ENCODE assay signal across 9 cellular contexts in genomic region chr11:86066606-86067229, GRCh38. TPM values are rescaled to one million over a fixed set of nuclear protein-coding genes. Genes with fewer than 3 reads are reported as not detected.
A peak's percentile ranks its signal among the peaks of the same experiment; 100 is the strongest.
DNase-seq lines count a peak whose midpoint lies in the region; ATAC-seq and TF ChIP-seq lines count a peak whose summit lies in the region.
"Had no signal": no experiment of that assay in that cellular context is flagged by ENCODE, and none has a peak within 500 bp of the region (broad histone marks: within the 10 kb centered on the region; RNA-seq: fewer than 3 reads in every experiment).

No MANE protein-coding gene starts in this region.

- H3K4me1 ChIP-seq in ascending aorta (peaks cover 8 to 30% of the 10 kb centered on the region in 2 donors), left lung (peaks cover 36 to 55% of the 10 kb centered on the region in 2 donors), suprapubic skin (peaks cover 60% of the 10 kb centered on the region)

- H3K36me3 Mint-ChIP-seq in activated CD4-positive, alpha-beta T cell treated with anti-CD3 and anti-CD28 coated beads for 36 hours (ENCODE audit: low read depth): peaks cover 30% of the 10 kb centered on the region

- H3K4me3 Mint-ChIP-seq in activated CD4-positive, alpha-beta T cell treated with anti-CD3 and anti-CD28 coated beads for 36 hours: peak overlapping the region; percentile 89

- H3K36me3 ChIP-seq in ascending aorta (no peaks in the 10 kb centered on the region), left lung (no peaks in the 10 kb centered on the region), suprapubic skin (no peaks in the 10 kb centered on the region)

- CTCF ChIA-PET in activated CD4-positive, alpha-beta T cell treated with anti-CD3 and anti-CD28 coated beads for 36 hours (lab: Charles Lee): interaction anchor here (0.7 to 3.4 kb wide), 18 partner anchors 9 to 226 kb away, joined by 3 to 33 read pairs (median 4); no protein-coding TSS in a partner anchor

- H3K9me3 ChIP-seq in ascending aorta (no peaks in the 10 kb centered on the region), left lung (no peaks in the 10 kb centered on the region), suprapubic skin (no peaks in the 10 kb centered on the region)

- DNase-seq in activated CD4-positive, alpha-beta T cell treated with anti-CD3 and anti-CD28 coated beads for 36 hours: no peak
- DNase-seq in activated CD4-positive, alpha-beta T cell treated with anti-CD3 and anti-CD28 coated beads, Interleukin-2, amount 50 U/mL, for 1 hour: no peak
- DNase-seq in ascending aorta (ENCODE audit: low spot score in 2 of 2) (no peak), left lung (no peak), suprapubic skin (ENCODE audit: low spot score in 2 of 2) (no peak), foreskin melanocyte (no peak), GM13977 (ENCODE audit: low spot score) (no peak), NCI-H510A (lab: John Stamatoyannopoulos, UW) (no peak)

- TF ChIP-seq EP300 in suprapubic skin (IDR thresholded peaks at IDR 0.05): no peak

- peak overlapping the region; percentile 77 to 96 for H3K4me3 ChIP-seq in ascending aorta
- H3K4me3 ChIP-seq in left lung: peak overlapping the region; percentile 81 to 88
- H3K4me3 ChIP-seq in suprapubic skin: peak overlapping the region; percentile 100

- TF ChIP-seq POLR2A in suprapubic skin (IDR thresholded peaks at IDR 0.05): no peak

- WGBS in suprapubic skin: under 1% methylated on average over 7 of the region's 7 CpGs

- ATAC-seq in activated CD4-positive, alpha-beta T cell treated with anti-CD3 and anti-CD28 coated beads for 36 hours: no peak
- no peak for ATAC-seq in left lung

- no peaks in the 10 kb centered on the region for H3K27me3 ChIP-seq in ascending aorta
- H3K27me3 ChIP-seq in left lung: no peaks in the 10 kb centered on the region
- no peaks in the 10 kb centered on the region for H3K27me3 ChIP-seq in suprapubic skin

- peak overlapping the region; percentile 91 for H3K27ac Mint-ChIP-seq in activated CD4-positive, alpha-beta T cell treated with anti-CD3 and anti-CD28 coated beads for 36 hours

- POLR2A ChIA-PET in activated CD4-positive, alpha-beta T cell treated with anti-CD3 and anti-CD28 coated beads for 36 hours (lab: Charles Lee): interaction anchor here (0.8 to 2.3 kb wide), 8 partner anchors 8 to 220 kb away, joined by 3 to 6 read pairs (median 5); no protein-coding TSS in a partner anchor

- H3K4me1 Mint-ChIP-seq in activated CD4-positive, alpha-beta T cell treated with anti-CD3 and anti-CD28 coated beads for 36 hours: peaks cover 46% of the 10 kb centered on the region

- in situ Hi-C loops in GM13977 (cut with MboI; ENCODE audit: low pct_unique_long_range_greater_than_20kb, low sequenced_read_pairs, unreplicated experiment): no loop called here

- peak overlapping the region; percentile 95 to 99 for H3K27ac ChIP-seq in ascending aorta
- peak overlapping the region; percentile 96 to 98 for H3K27ac ChIP-seq in left lung
- peak overlapping the region; percentile 99 for H3K27ac ChIP-seq in suprapubic skin
- H3K27ac ChIP-seq: C4-2B had no signal

- H3K9me3 Mint-ChIP-seq in activated CD4-positive, alpha-beta T cell treated with anti-CD3 and anti-CD28 coated beads for 36 hours (ENCODE audit: low read depth): peaks cover 2% of the 10 kb centered on the region

- TF ChIP-seq CTCF in ascending aorta (IDR thresholded peaks at IDR 0.05) (no peak), left lung (IDR thresholded peaks at IDR 0.05) (no peak), suprapubic skin (IDR thresholded peaks at IDR 0.05) (no peak), GM13977 (IDR thresholded peaks at IDR 0.05; ENCODE audit: extremely low read depth, insufficient read depth, missing control alignments) (no peak)

- intact Hi-C loops in activated CD4-positive, alpha-beta T cell treated with anti-CD3 and anti-CD28 coated beads for 36 hours (cut with DNase I, micrococcal nuclease): loop anchor here (1.0 to 10.0 kb wide), 5 partner anchors 19 to 526 kb away; partner anchors contain the start of gene CREBZF (in 1 of the 2)
- intact Hi-C loops in ascending aorta (cut with DNase I) (loop anchor here (1.0 to 10.0 kb wide), 4 partner anchors 126 to 738 kb away; partner anchors contain the start of genes CREBZF and PRSS23), left lung (cut with DNase I) (no loop called here)

- no peaks in the 10 kb centered on the region for H3K27me3 Mint-ChIP-seq in activated CD4-positive, alpha-beta T cell treated with anti-CD3 and anti-CD28 coated beads for 36 hours

RNA-seq across cellular contexts. Expression of gene PICALM, which starts 2.2 kb away (rescaled TPM):
- 10 to 100 TPM; 63.8 to 88.3 TPM for total RNA-seq in activated CD4-positive, alpha-beta T cell treated with anti-CD3 and anti-CD28 coated beads for 36 hours
- total RNA-seq in ascending aorta (158 TPM), left lung (100 to 1,000 TPM; 159 to 216 TPM), suprapubic skin (100 to 1,000 TPM; 164 to 386 (median 189) TPM)

Comparison
In these comparisons a context has a peak if more than half of its experiments do, and no peak if none do; other contexts are left out.
1. intact Hi-C loops: an anchor here in activated CD4-positive, alpha-beta T cell treated with anti-CD3 and anti-CD28 coated beads for 36 hours (1.0 to 10.0 kb wide) and ascending aorta (1.0 to 10.0 kb wide); none called in left lung.